Comparison of ENCODE assay signal across 24 cellular contexts in genomic region chr1:164583835-164584539, GRCh38. TPM values are rescaled to one million over a fixed set of nuclear protein-coding genes. Genes with fewer than 3 reads are reported as not detected.
DNase-seq lines count a peak whose midpoint lies in the region; ATAC-seq, FAIRE-seq and TF ChIP-seq lines count a peak whose summit lies in the region.
"Had no signal": no experiment of that assay in that cellular context is flagged by ENCODE, and none has a peak within 500 bp of the region (broad histone marks: within the 10 kb centered on the region; RNA-seq: fewer than 3 reads in every experiment).

No MANE protein-coding gene starts in this region.

- TF ChIP-seq CTCF in bronchial epithelial cell (IDR thresholded peaks at IDR 0.05; ENCODE audit: insufficient read depth, low read length, severe bottlenecking) (no peak), mesothelial cell of epicardium (IDR thresholded peaks at IDR 0.05; ENCODE audit: unreplicated experiment) (no peak)

- H3K27ac ChIP-seq in HUES64 (ENCODE audit: low read depth, low read length): 0 out of 2 replicates have a peak overlapping the region, but pooled peaks have one; percentile 67
- H3K27ac ChIP-seq in stomach smooth muscle (ENCODE audit: low read length): peak overlapping the region; percentile 86
- H3K27ac ChIP-seq: GM23248 had no signal

- no peaks in the 10 kb centered on the region for H3K9me3 ChIP-seq in HUES64 (ENCODE audit: insufficient read depth, low read depth, low read length)
- H3K9me3 ChIP-seq in stomach smooth muscle (ENCODE audit: control insufficient read depth in 2 of 2, low read length in 2 of 2): no peaks in the 10 kb centered on the region
- H3K9me3 ChIP-seq: SK-N-SH had no signal

- peaks cover 16% of the 10 kb centered on the region for H3K36me3 Mint-ChIP-seq in mesothelial cell of epicardium
- H3K36me3 Mint-ChIP-seq: CD8-positive, alpha-beta memory T cell; IgD-negative memory B cell had no signal

- H3K27me3 Mint-ChIP-seq in mesothelial cell of epicardium (ENCODE audit: low read depth): no peaks in the 10 kb centered on the region

- ATAC-seq in HG03469 (IDR thresholded peaks at IDR 0.05; ENCODE audit: unreplicated experiment): no peak
- ATAC-seq: PC-3 had no signal

- no peak for FAIRE-seq in bronchial epithelial cell (lab: Jason Lieb, UNC)
- FAIRE-seq: GM12891, GM19239 had no signal

- DNase-seq in bronchial epithelial cell (ENCODE audit: low read depth) (peak; percentile 77), mesothelial cell of epicardium (ENCODE audit: low spot score in 2 of 2, unreplicated experiment in 2 of 2) (no peak), NCI-H2196 (lab: John Stamatoyannopoulos, UW; ENCODE audit: unreplicated experiment) (no peak), LoVo (ENCODE audit: low spot score) (no peak), HuH-7 (ENCODE audit: low spot score) (no peak)
- DNase-seq: C1 segment of cervical spinal cord; CD8-positive, alpha-beta memory T cell; DMS53; EL; GM23248; Kasumi-1; NCI-H1092 treated with DMSO at 0.1 percent for 48 hours; NCI-H1694 treated with DMSO at 0.1 percent for 48 hours; NCI-H226; PC-3; RPMI8226; SHP77 treated with DMSO at 0.1 percent for 48 hours; SK-N-SH had no signal

- no peaks in the 10 kb centered on the region for H3K27me3 ChIP-seq in HUES64 (ENCODE audit: insufficient read depth, low read length)
- no peaks in the 10 kb centered on the region for H3K27me3 ChIP-seq in bronchial epithelial cell (ENCODE audit: control insufficient read depth, insufficient read depth, low read length)
- no peaks in the 10 kb centered on the region for H3K27me3 ChIP-seq in stomach smooth muscle (ENCODE audit: control insufficient read depth in 1 of 2, insufficient read depth in 2 of 2, low read length in 2 of 2)

- no peak overlapping the region for H3K4me3 ChIP-seq in HUES64 (ENCODE audit: low read length)
- H3K4me3 ChIP-seq in bronchial epithelial cell (ENCODE audit: low read depth, low read length): no peak overlapping the region
- H3K4me3 ChIP-seq in stomach smooth muscle (ENCODE audit: low read length in 2 of 2): no peak overlapping the region
- H3K4me3 ChIP-seq: GM23248 had no signal

- no peaks in the 10 kb centered on the region for H3K9me3 Mint-ChIP-seq in mesothelial cell of epicardium
- H3K9me3 Mint-ChIP-seq: IgD-negative memory B cell had no signal

- peaks cover 78% of the 10 kb centered on the region for H3K4me1 ChIP-seq in HUES64 (ENCODE audit: insufficient read depth, low read length)
- peaks cover 50% of the 10 kb centered on the region for H3K4me1 ChIP-seq in stomach smooth muscle (ENCODE audit: control insufficient read depth, insufficient read depth, low read length)

- peak overlapping the region; percentile 98 for H3K27ac Mint-ChIP-seq in mesothelial cell of epicardium
- H3K27ac Mint-ChIP-seq: CD8-positive, alpha-beta memory T cell; IgD-negative memory B cell had no signal

- H3K4me3 Mint-ChIP-seq in mesothelial cell of epicardium: peak overlapping the region; percentile 5
- H3K4me3 Mint-ChIP-seq: CD8-positive, alpha-beta memory T cell; IgD-negative memory B cell had no signal

- H3K36me3 ChIP-seq in HUES64 (ENCODE audit: insufficient read depth, low read length) (peaks cover 19% of the 10 kb centered on the region), bronchial epithelial cell (ENCODE audit: control insufficient read depth, insufficient read depth, low read length) (no peaks in the 10 kb centered on the region), stomach smooth muscle (ENCODE audit: control insufficient read depth in 2 of 2, insufficient read depth in 2 of 2, low read length in 2 of 2) (peaks cover 3 to 5% of the 10 kb centered on the region in 2 donors)

- peaks cover 79% of the 10 kb centered on the region for H3K4me1 Mint-ChIP-seq in mesothelial cell of epicardium
- H3K4me1 Mint-ChIP-seq: CD8-positive, alpha-beta memory T cell; IgD-negative memory B cell had no signal

- H3K9ac ChIP-seq in HUES64 (ENCODE audit: low read depth, low read length) (no peak overlapping the region), stomach smooth muscle (ENCODE audit: low read length in 2 of 2) (no peak overlapping the region)
- H3K9ac ChIP-seq: GM23248, SK-N-SH had no signal

- 94% methylated on average over 5 of the region's 5 CpGs for WGBS in HUES64

RNA-seq across cellular contexts. Expression of gene PBX1, which starts 25.0 kb away (rescaled TPM):
- polyA plus RNA-seq in HUES64 (2013, experiment 1 of 2): 71.8 TPM
- 70.9 TPM for polyA plus RNA-seq in HUES64 (2013, experiment 2 of 2)
- total RNA-seq in bronchial epithelial cell: 2.9 and 3.2 TPM in 2 replicates
- total RNA-seq in mesothelial cell of epicardium: 699 to 723 TPM (median 719 TPM) in 3 replicates

Comparison
In these comparisons a context has a peak if more than half of its experiments do, and no peak if none do; other contexts are left out.
1. RNA of gene PBX1, which starts 25.0 kb away (total RNA-seq): 699 to 723 TPM in mesothelial cell of epicardium; 2.9 to 3.2 TPM in bronchial epithelial cell; every median in the first group is over 100 times any median in the second.